In genomic region chr10:11002916-11003315, GRCh38 we compare ENCODE assay signal across 8 cellular contexts.
"Had no signal": no experiment of that assay in that cellular context is flagged by ENCODE, and none has a peak within 500 bp of the region (broad histone marks: within the 10 kb centered on the region; RNA-seq: fewer than 3 reads in every experiment).

No MANE protein-coding gene starts in this region.

- ATAC-seq: GM23338, HCT116 had no signal

- H3K27ac ChIP-seq: GM23248 had no signal

- H3K9me3 ChIP-seq: HAP-1 had no signal

- H3K4me3 ChIP-seq: GM23248, GM23338, HAP-1 had no signal

- H3K9me3 Mint-ChIP-seq: GM23338, HFFc6 had no signal

- H3K4me3 Mint-ChIP-seq: GM23338, H9, HFFc6 had no signal

- DNase-seq: GM23248, GOT3, H7, H9, HFFc6 had no signal

- H3K27ac Mint-ChIP-seq: GM23338, H9, HFFc6 had no signal

- H3K36me3 ChIP-seq: HAP-1 had no signal
